ENCODE assay signal across 13 cellular contexts in the genomic region with DNA sequence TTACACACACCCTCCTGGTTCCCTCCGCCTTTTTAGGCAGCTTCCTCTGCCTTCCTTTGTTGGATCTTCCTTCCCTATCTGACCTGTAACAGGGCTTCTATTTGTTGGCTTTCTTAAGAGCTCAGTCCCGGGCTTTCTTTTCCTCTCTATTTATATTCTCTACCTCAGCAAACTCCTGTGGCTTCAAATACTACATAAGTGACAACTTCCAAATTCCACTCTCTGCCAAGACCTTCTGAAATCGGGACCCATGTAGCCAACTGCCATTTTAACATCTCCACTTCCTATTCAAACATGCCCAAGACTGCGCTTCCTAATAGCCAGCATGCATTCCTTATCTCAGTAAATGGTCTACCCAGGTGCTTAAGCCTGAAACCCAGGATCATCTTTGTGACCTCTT.
DNase-seq lines count a peak whose midpoint lies in the region; ATAC-seq, FAIRE-seq and TF ChIP-seq lines count a peak whose summit lies in the region.
"Had no signal": no experiment of that assay in that cellular context is flagged by ENCODE, and none has a peak within 500 bp of the region (broad histone marks: within the 10 kb centered on the region; RNA-seq: fewer than 3 reads in every experiment).

No MANE protein-coding gene starts in this region.

- CTCF ChIA-PET in mammary epithelial cell (lab: Charles Lee; ENCODE audit: low non-redundant PET), result no interaction called here
- CTCF ChIA-PET in HEK293T (lab: Yijun Ruan, JAX), result no interaction called here

- H3K27ac Mint-ChIP-seq in nephron progenitor cell, result peak overlapping the region; percentile 3

- H3K27me3 ChIP-seq in mammary epithelial cell (ENCODE audit: insufficient read depth, low read length) (no peaks in the 10 kb centered on the region), breast epithelium (no peaks in the 10 kb centered on the region), gastroesophageal sphincter (no peaks in the 10 kb centered on the region)
- H3K27me3 ChIP-seq: BLaER1 had no signal

- FAIRE-seq in frontal cortex (lab: Jason Lieb, UNC), result no peak

- H3K4me1 Mint-ChIP-seq in nephron progenitor cell, result peaks cover 37% of the 10 kb centered on the region

- H3K4me3 Mint-ChIP-seq in nephron progenitor cell, result no peak overlapping the region

- no peaks in the 10 kb centered on the region for H3K36me3 ChIP-seq in mammary epithelial cell (ENCODE audit: insufficient read depth, low read length)
- no peaks in the 10 kb centered on the region for H3K36me3 ChIP-seq in breast epithelium
- no peaks in the 10 kb centered on the region for H3K36me3 ChIP-seq in gastroesophageal sphincter

- H3K4me3 ChIP-seq in mammary epithelial cell (replicated peaks in 1 of 3; ENCODE audit: insufficient read depth in 1 of 3, low read depth in 2 of 3, low read length in 3 of 3) (no peak overlapping the region), breast epithelium (no peak overlapping the region), gastroesophageal sphincter (no peak overlapping the region)
- H3K4me3 ChIP-seq: BLaER1 had no signal

- peak overlapping the region; percentile 36 for H3K27ac ChIP-seq in mammary epithelial cell (ENCODE audit: insufficient read depth, low read depth, low read length)
- H3K27ac ChIP-seq in breast epithelium, result no peak overlapping the region
- H3K27ac ChIP-seq in epithelial cell of prostate, result peak overlapping the region; percentile 23
- H3K27ac ChIP-seq in gastroesophageal sphincter, result no peak overlapping the region
- H3K27ac ChIP-seq: BLaER1 had no signal

- peaks cover 5% of the 10 kb centered on the region for H3K79me2 ChIP-seq in mammary epithelial cell (ENCODE audit: insufficient read depth, low read length)

- ATAC-seq in gastroesophageal sphincter, result no peak

- dilution Hi-C loops in mammary epithelial cell (cut with HindIII; ENCODE audit: low sequenced_read_pairs), result no loop called here

- H3K9me3 ChIP-seq in mammary epithelial cell (replicated peaks; ENCODE audit: insufficient read depth, low read length), result no peaks in the 10 kb centered on the region
- no peaks in the 10 kb centered on the region for H3K9me3 ChIP-seq in breast epithelium
- no peaks in the 10 kb centered on the region for H3K9me3 ChIP-seq in gastroesophageal sphincter

- H2AFZ ChIP-seq in mammary epithelial cell (ENCODE audit: low read depth, low read length), result no peak overlapping the region

- H3K9me3 Mint-ChIP-seq in nephron progenitor cell, result peaks cover 9% of the 10 kb centered on the region

- TF ChIP-seq EP300 in gastroesophageal sphincter (IDR thresholded peaks at IDR 0.05), result no peak

- TF ChIP-seq POLR2A in breast epithelium (IDR thresholded peaks at IDR 0.05) (no peak), gastroesophageal sphincter (IDR thresholded peaks at IDR 0.05) (no peak)

- BruUV-seq in mammary epithelial cell (replicated peaks; lab: Mats Ljungman, UMichigan), result no TSS peak

- H3K36me3 Mint-ChIP-seq in nephron progenitor cell (ENCODE audit: low read depth), result peaks cover 23% of the 10 kb centered on the region

- TF ChIP-seq CTCF in mammary epithelial cell (conservative IDR thresholded peaks at IDR 0.05 in 1 of 2, IDR thresholded peaks at IDR 0.05 in 1 of 2; ENCODE audit: extremely low read depth in 1 of 2, insufficient read depth in 1 of 2, low read depth in 1 of 2, low read length in 2 of 2) (no peak), breast epithelium (IDR thresholded peaks at IDR 0.05) (no peak), nephron progenitor cell (IDR thresholded peaks at IDR 0.05) (no peak), gastroesophageal sphincter (IDR thresholded peaks at IDR 0.05) (no peak)

- H4K20me1 ChIP-seq in mammary epithelial cell (ENCODE audit: insufficient read depth, low read length), result no peaks in the 10 kb centered on the region
- H4K20me1 ChIP-seq: BLaER1 had no signal

- peak overlapping the region; percentile 46 for H3K4me2 ChIP-seq in mammary epithelial cell (ENCODE audit: insufficient read depth, low read depth, low read length)
- H3K4me2 ChIP-seq: BLaER1 had no signal

- no peak overlapping the region for H3K9ac ChIP-seq in mammary epithelial cell (ENCODE audit: insufficient read depth, low read length)
- H3K9ac ChIP-seq: BLaER1 had no signal

- peaks cover 3% of the 10 kb centered on the region for H3K27me3 Mint-ChIP-seq in nephron progenitor cell (ENCODE audit: low read depth, poor library complexity)

- POLR2A ChIA-PET in HEK293T (lab: Yijun Ruan, JAX), result no interaction called here

- DNase-seq in mammary epithelial cell (no peak), breast epithelium (ENCODE audit: low spot score in 2 of 2) (no peak), epithelial cell of prostate (ENCODE audit: low read depth, low spot score) (no peak), nephron progenitor cell (no peak), frontal cortex (ENCODE audit: low spot score in 2 of 2) (no peak), HEK293T (ENCODE audit: extremely low spot score) (no peak), T-helper 2 cell (no peak)
- DNase-seq: 8988T, AML-193, Calu3, DMS 273 treated with DMSO at 0.1 percent for 48 hours had no signal

- H3K4me1 ChIP-seq in mammary epithelial cell (ENCODE audit: insufficient read depth, low read length) (peaks cover 10% of the 10 kb centered on the region), breast epithelium (peaks cover 0 to 9% of the 10 kb centered on the region in 2 donors), gastroesophageal sphincter (peaks cover 0 to 31% (median 0%) of the 10 kb centered on the region in 3 donors)

- 79% methylated on average over 4 of the region's 4 CpGs for WGBS in mammary epithelial cell (ENCODE audit: low coverage, missing lambda C conversion rate)
- 87 to 93% methylated on average over 4 of the region's 4 CpGs for whole genome bisulfite sequencing in gastroesophageal sphincter (ENCODE audit: low coverage in 1 of 2), 2 donors

- in situ Hi-C loops in mammary epithelial cell (cut with MboI; ENCODE audit: low sequenced_read_pairs in 2 of 2), result no loop called here

- intact Hi-C loops in mammary epithelial cell (cut with micrococcal nuclease), result no loop called here
- intact Hi-C loops in breast epithelium (cut with DNase I; ENCODE audit: low total_unique reads), result no loop called here

TF ChIP-seq in HEK293T, 16 proteins besides CTCF, POLR2A, EP300 and RAD21:
- no peak for TF ChIP-seq TARDBP (IDR thresholded peaks at IDR 0.05)

Comparison
In these comparisons a context has a peak if more than half of its experiments do, and no peak if none do; other contexts are left out.
1. H3K27ac ChIP-seq: peak in mammary epithelial cell (single experiment) and epithelial cell of prostate (single experiment); none in breast epithelium (0 of 2) and gastroesophageal sphincter (0 of 4).